18 cellular contexts compared by ENCODE assay signal in genomic region chrX:137387646-137388045, GRCh38.
"Had no signal": no experiment of that assay in that cellular context is flagged by ENCODE, and none has a peak within 500 bp of the region (broad histone marks: within the 10 kb centered on the region; RNA-seq: fewer than 3 reads in every experiment).

No MANE protein-coding gene starts in this region.

- ATAC-seq: gastroesophageal sphincter; left lobe of liver; mucosa of descending colon; naive thymus-derived CD8-positive, alpha-beta T cell; sciatic nerve had no signal

- H3K27me3 ChIP-seq: esophagus squamous epithelium, gastroesophageal sphincter, neutrophil, stomach had no signal

- DNase-seq: dermis blood vessel endothelial cell; esophagus squamous epithelium; foreskin fibroblast; glutamatergic neuron; islet precursor cell; mammary epithelial cell; mucosa of descending colon; naive thymus-derived CD8-positive, alpha-beta T cell; posterior cingulate gyrus; stimulated activated naive CD4-positive, alpha-beta T cell; stomach; substantia nigra; trophoblast cell had no signal

- H3K27ac ChIP-seq: esophagus squamous epithelium, gastroesophageal sphincter, neutrophil, stomach, thoracic aorta had no signal

- H3K36me3 ChIP-seq: esophagus squamous epithelium, gastroesophageal sphincter, neutrophil, stomach, thoracic aorta had no signal

- H3K4me3 ChIP-seq: esophagus squamous epithelium, gastroesophageal sphincter, mucosa of descending colon, stomach, thoracic aorta had no signal

- H3K4me1 ChIP-seq: esophagus squamous epithelium, gastroesophageal sphincter, stomach had no signal

- H3K9me3 ChIP-seq: esophagus squamous epithelium, gastroesophageal sphincter, mucosa of descending colon, neutrophil, stomach, thoracic aorta had no signal
